8 cellular contexts compared by ENCODE assay signal in genomic region chr17:1647802-1648581, GRCh38. TPM values are rescaled to one million over a fixed set of nuclear protein-coding genes. Genes with fewer than 3 reads are reported as not detected.
DNase-seq lines count a peak whose midpoint lies in the region; ATAC-seq and TF ChIP-seq lines count a peak whose summit lies in the region.

No MANE protein-coding gene starts in this region.

- no peaks in the 10 kb centered on the region for H3K27me3 Mint-ChIP-seq in CD4-positive, alpha-beta T cell
- no peaks in the 10 kb centered on the region for H3K27me3 Mint-ChIP-seq in stimulated activated naive CD8-positive, alpha-beta T cell treated with anti-CD3 and anti-CD28 coated beads, Interleukin-15, amount 100 ng/mL, for 72 hours

- no peaks in the 10 kb centered on the region for H3K27me3 ChIP-seq in CD4-positive, alpha-beta T cell (ENCODE audit: control insufficient read depth, insufficient read depth, low read length)
- H3K27me3 ChIP-seq in ascending aorta (no peaks in the 10 kb centered on the region), iPS-20b (ENCODE audit: insufficient read depth, low read length) (peaks cover 28% of the 10 kb centered on the region)

- DNase-seq in CD4-positive, alpha-beta T cell, result peak in 2 of 10 experiments; percentile 23 to 47
- DNase-seq in ascending aorta (ENCODE audit: low spot score in 2 of 2) (peak in 1 of 2 donors; percentile 72), GM13976 (ENCODE audit: low spot score) (no peak)
- DNase-seq in stimulated activated naive CD8-positive, alpha-beta T cell treated with anti-CD3 and anti-CD28 coated beads, Interleukin-15, amount 100 ng/mL, for 72 hours, result no peak

- CTCF ChIA-PET in CD4-positive, alpha-beta T cell (lab: Charles Lee), result interaction anchor here (0.5 to 2.9 kb wide), 17 partner anchors 11 to 611 kb away, joined by 3 to 12 read pairs (median 6); partner anchors contain the start of genes PITPNA, RPA1, RTN4RL1 and SMYD4

- H3K4me1 Mint-ChIP-seq in CD4-positive, alpha-beta T cell (ENCODE audit: low read depth), result peaks cover 21% of the 10 kb centered on the region
- H3K4me1 Mint-ChIP-seq in stimulated activated naive CD8-positive, alpha-beta T cell treated with anti-CD3 and anti-CD28 coated beads, Interleukin-15, amount 100 ng/mL, for 72 hours, result peaks cover 73% of the 10 kb centered on the region

- H3K36me3 ChIP-seq in ascending aorta (peaks cover 26 to 28% of the 10 kb centered on the region in 2 donors), iPS-20b (ENCODE audit: insufficient read depth, low read depth, low read length) (peaks cover 25% of the 10 kb centered on the region)

- H3K27ac ChIP-seq in CD4-positive, alpha-beta T cell (ENCODE audit: low read depth, low read length), result peak overlapping the region; percentile 26
- H3K27ac ChIP-seq in ascending aorta, result peak overlapping the region; percentile 75 to 87
- H3K27ac ChIP-seq in iPS-20b (ENCODE audit: low read length), result no peak overlapping the region

- POLR2A ChIA-PET in CD4-positive, alpha-beta T cell (lab: Charles Lee), result interaction anchor here (0.6 to 3.9 kb wide), 9 partner anchors 16 to 182 kb away, joined by 3 to 44 read pairs (median 10); partner anchors contain the start of genes INPP5K, PRPF8, RPA1 and SLC43A2

- in situ Hi-C loops in GM13976 (cut with MboI; ENCODE audit: low sequenced_read_pairs, unreplicated experiment), result no loop called here

- peaks cover 27% of the 10 kb centered on the region for H3K36me3 Mint-ChIP-seq in CD4-positive, alpha-beta T cell (ENCODE audit: low read depth)

- no peaks in the 10 kb centered on the region for H3K9me3 ChIP-seq in CD4-positive, alpha-beta T cell (ENCODE audit: control insufficient read depth, low read length)
- no peaks in the 10 kb centered on the region for H3K9me3 ChIP-seq in ascending aorta
- H3K9me3 ChIP-seq in iPS-20b (ENCODE audit: insufficient read depth, low read depth, low read length), result no peaks in the 10 kb centered on the region

- peak overlapping the region; percentile 79 for H3K4me3 Mint-ChIP-seq in CD4-positive, alpha-beta T cell
- H3K4me3 Mint-ChIP-seq in stimulated activated naive CD8-positive, alpha-beta T cell treated with anti-CD3 and anti-CD28 coated beads, Interleukin-15, amount 100 ng/mL, for 72 hours, result peak overlapping the region; percentile 69 to 89

- H3K4me3 ChIP-seq in ascending aorta (peak overlapping the region; percentile 74 to 92), iPS-20b (ENCODE audit: low read length) (peak overlapping the region; percentile 70)

- intact Hi-C loops in CD4-positive, alpha-beta T cell (cut with DNase I, micrococcal nuclease), result loop anchor here (2.0 to 5.0 kb wide), 3 partner anchors 34 to 379 kb away; partner anchors contain the start of genes PRPF8 (in 1 of the 2) and RTN4RL1 (in 1 of the 2)
- intact Hi-C loops in ascending aorta (cut with DNase I), result loop anchor here (1.0 to 5.0 kb wide), 3 partner anchors 69 to 381 kb away; no protein-coding TSS in a partner anchor

- H3K27ac Mint-ChIP-seq in CD4-positive, alpha-beta T cell, result no peak overlapping the region
- H3K27ac Mint-ChIP-seq in stimulated activated naive CD8-positive, alpha-beta T cell treated with anti-CD3 and anti-CD28 coated beads, Interleukin-15, amount 100 ng/mL, for 72 hours, result no peak overlapping the region

- no peak for ATAC-seq in CD4-positive, alpha-beta T cell (ENCODE audit: poor library complexity)
- ATAC-seq in HG03097 (IDR thresholded peaks at IDR 0.05; ENCODE audit: low FRiP score, unreplicated experiment), result peak; percentile 0
- ATAC-seq in stimulated activated naive CD8-positive, alpha-beta T cell treated with anti-CD3 and anti-CD28 coated beads, Interleukin-15, amount 100 ng/mL, for 72 hours, result no peak
- ATAC-seq in GM19023 (IDR thresholded peaks at IDR 0.05; ENCODE audit: unreplicated experiment), result no peak
- ATAC-seq in GM19452 (IDR thresholded peaks at IDR 0.05; ENCODE audit: unreplicated experiment), result no peak

- H3K9ac ChIP-seq in iPS-20b (ENCODE audit: low read depth, low read length), result peak overlapping the region; percentile 41; the same call in 1 of the 2 replicates

- H3K9me3 Mint-ChIP-seq in CD4-positive, alpha-beta T cell, result no peaks in the 10 kb centered on the region
- no peaks in the 10 kb centered on the region for H3K9me3 Mint-ChIP-seq in stimulated activated naive CD8-positive, alpha-beta T cell treated with anti-CD3 and anti-CD28 coated beads, Interleukin-15, amount 100 ng/mL, for 72 hours

- H3K4me1 ChIP-seq in ascending aorta, result peaks cover 6 to 28% of the 10 kb centered on the region in 2 donors
- H3K4me1 ChIP-seq in iPS-20b (ENCODE audit: insufficient read depth, low read length), result peaks cover 9% of the 10 kb centered on the region

- TF ChIP-seq CTCF in CD4-positive, alpha-beta T cell (IDR thresholded peaks at IDR 0.05), result no peak
- TF ChIP-seq CTCF in ascending aorta (IDR thresholded peaks at IDR 0.05) (no peak), GM13976 (IDR thresholded peaks at IDR 0.05; ENCODE audit: borderline replicate concordance, control extremely low read depth, extremely low read depth, insufficient read depth, missing control alignments) (no peak)

RNA-seq across cellular contexts. Expression of gene RILP, which starts 1.7 kb away (rescaled TPM):
- 1 to 10 TPM; 1.3 to 1.5 TPM for total RNA-seq in CD4-positive, alpha-beta T cell
- total RNA-seq in ascending aorta, result 103 TPM

RNA-seq across cellular contexts. Expression of gene SCARF1, which starts 2.5 kb away (rescaled TPM):
- total RNA-seq in CD4-positive, alpha-beta T cell, result under 1 TPM; 0.41 to 0.45 TPM
- total RNA-seq in ascending aorta, result 295 TPM

RNA-seq across cellular contexts. Expression of gene SLC43A2, which starts 19.4 kb away (rescaled TPM):
- total RNA-seq in CD4-positive, alpha-beta T cell, result 10 to 100 TPM in 1 of 2 experiments, 1 to 10 TPM in 1; 9.0 to 10.2 TPM
- 27.6 TPM for total RNA-seq in ascending aorta

RNA-seq across cellular contexts. Expression of gene PRPF8, which starts 36.7 kb away (rescaled TPM):
- total RNA-seq in CD4-positive, alpha-beta T cell, result 100 to 1,000 TPM; 550 to 572 TPM
- 114 TPM for total RNA-seq in ascending aorta

Comparison
In these comparisons a context has a peak if more than half of its experiments do, and no peak if none do; other contexts are left out.
1. RNA of gene RILP, which starts 1.7 kb away (total RNA-seq): 103 TPM in ascending aorta (single experiment); 1.3 to 1.5 TPM in CD4-positive, alpha-beta T cell; every median in the first group is over 10 times any median in the second.
2. RNA of gene SCARF1, which starts 2.5 kb away (total RNA-seq): 295 TPM in ascending aorta (single experiment); 0.41 to 0.45 TPM in CD4-positive, alpha-beta T cell; every median in the first group is over 100 times any median in the second.